Comparison of ENCODE assay signal across 8 cellular contexts in the genomic region with DNA sequence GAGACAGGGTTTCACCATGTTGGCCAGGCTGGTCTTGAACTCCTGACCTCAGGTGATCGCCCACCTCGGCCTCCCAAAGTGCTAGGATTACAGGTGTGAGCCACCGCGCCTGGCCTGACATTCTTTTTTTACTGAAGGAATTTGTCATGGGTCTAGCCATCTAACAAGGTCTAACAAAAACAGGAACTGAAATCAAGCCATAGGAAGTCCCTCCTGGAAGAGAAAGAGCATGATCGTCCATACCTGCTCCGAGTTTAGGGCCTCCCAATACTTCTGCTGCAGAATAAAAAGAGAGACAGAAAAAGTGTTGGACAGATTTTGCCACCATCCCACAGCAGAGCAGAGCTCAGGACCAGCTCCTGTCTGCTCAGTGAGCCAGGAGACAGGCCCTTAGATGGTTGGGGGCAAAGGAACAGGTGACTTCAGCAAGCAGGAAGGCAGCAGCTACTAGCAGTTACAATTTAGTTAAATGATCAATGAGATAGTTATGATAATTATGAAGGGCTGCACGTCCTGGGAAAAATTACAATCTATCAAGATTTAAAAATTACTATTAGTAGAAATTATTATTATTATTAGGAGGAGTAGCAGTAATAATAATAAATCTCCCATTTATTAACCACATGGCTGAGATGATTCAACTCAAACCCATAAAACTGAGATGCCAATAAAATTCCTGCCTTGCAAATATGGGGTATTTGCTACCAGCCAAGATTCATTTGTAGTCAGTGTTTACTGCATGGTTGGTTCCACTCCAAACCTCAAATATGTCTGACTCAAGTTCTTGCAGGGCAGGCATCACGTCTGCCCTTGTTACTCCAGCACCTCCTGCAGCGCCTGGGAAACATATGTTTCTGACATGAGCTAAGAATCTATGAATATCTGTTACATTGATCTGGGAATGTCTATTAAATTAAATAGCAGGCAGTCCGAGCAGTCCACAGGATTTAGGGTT. TPM values are rescaled to one million over a fixed set of nuclear protein-coding genes. Genes with fewer than 3 reads are reported as not detected.
DNase-seq lines count a peak whose midpoint lies in the region; ATAC-seq and TF ChIP-seq lines count a peak whose summit lies in the region.

No MANE protein-coding gene starts in this region.

- no peak for TF ChIP-seq POLR2A in gastrocnemius medialis (IDR thresholded peaks at IDR 0.05)

- peaks cover 0 to 3% of the 10 kb centered on the region in 2 donors for H3K4me1 ChIP-seq in gastrocnemius medialis

- H3K27me3 ChIP-seq in gastrocnemius medialis, result no peaks in the 10 kb centered on the region

- intact Hi-C loops in gastrocnemius medialis (cut with DNase I; ENCODE audit: low total_unique reads), result loop anchor here (2.0 kb wide), 1 partner anchor 260 kb away; no protein-coding TSS in a partner anchor

- in situ Hi-C loops in gastrocnemius medialis (cut with MboI; ENCODE audit: low sequenced_read_pairs in 4 of 4), result loop anchor here in 2 of 4 donors (5.0 to 25.0 kb wide), 2 partner anchors 111 to 256 kb away; no protein-coding TSS in a partner anchor

- ATAC-seq in gastrocnemius medialis (peak; percentile 82 to 87), HG03342 (IDR thresholded peaks at IDR 0.05; ENCODE audit: unreplicated experiment) (no peak), HG02588 (IDR thresholded peaks at IDR 0.05; ENCODE audit: unreplicated experiment) (no peak)

- H3K36me3 ChIP-seq in gastrocnemius medialis, result no peaks in the 10 kb centered on the region

- TF ChIP-seq CTCF in GM12865 (IDR thresholded peaks at IDR 0.05; ENCODE audit: insufficient read depth, low read depth, low read length, missing control alignments) (no peak), gastrocnemius medialis (IDR thresholded peaks at IDR 0.05 in 4 of 5, conservative IDR thresholded peaks at IDR 0.05 in 1 of 5) (no peak), GM10248 (IDR thresholded peaks at IDR 0.05; ENCODE audit: control extremely low read depth, extremely low read depth, low read depth, missing control alignments) (no peak)

- POLR2A ChIA-PET in GM10248 (lab: Yijun Ruan, JAX), result interaction anchor here (0.6 kb wide), 1 partner anchor 13 kb away, joined by 8 read pairs; no protein-coding TSS in a partner anchor

- CTCF ChIA-PET in GM10248 (lab: Yijun Ruan, JAX), result interaction anchor here (1.2 to 3.2 kb wide), 14 partner anchors 11 to 263 kb away, joined by 3 to 20 read pairs (median 5); no protein-coding TSS in a partner anchor

- H3K9me3 ChIP-seq in gastrocnemius medialis, result no peaks in the 10 kb centered on the region

- DNase-seq in GM12865 (ENCODE audit: low read depth) (peak; percentile 29), NCI-H226 (peak; percentile 98), dermis blood vessel endothelial cell (peak; percentile 46), gastrocnemius medialis (peak; percentile 34 to 39), OCI-M1 (lab: John Stamatoyannopoulos, UW) (no peak), GM10248 (ENCODE audit: extremely low spot score) (no peak)

- peak overlapping the region in 1 of 4 donors; percentile 27 for H3K27ac ChIP-seq in gastrocnemius medialis

- H3K4me3 ChIP-seq in GM12865 (ENCODE audit: low read depth, low read length) (no peak overlapping the region), gastrocnemius medialis (no peak overlapping the region)

RNA-seq across cellular contexts. Expression of a gene that starts 40.1 kb away (rescaled TPM):
- total RNA-seq in dermis blood vessel endothelial cell (50.3 and 96.5 TPM in 2 replicates), gastrocnemius medialis (1 to 10 TPM; 3.0 to 5.4 (median 3.1) TPM)

Comparison
In these comparisons a context has a peak if more than half of its experiments do, and no peak if none do; other contexts are left out.
1. DNase-seq: peak in GM12865 (single experiment), NCI-H226 (single experiment), dermis blood vessel endothelial cell (single experiment) and gastrocnemius medialis (2 of 2); none in OCI-M1 (single experiment) and GM10248 (single experiment).
2. ATAC-seq: peak in gastrocnemius medialis (2 of 2); none in HG03342 (single experiment) and HG02588 (single experiment).